16 cellular contexts compared by ENCODE assay signal in genomic region chr11:58641326-58641725, GRCh38. TPM values are rescaled to one million over a fixed set of nuclear protein-coding genes. Genes with fewer than 3 reads are reported as not detected.
DNase-seq lines count a peak whose midpoint lies in the region; ATAC-seq and TF ChIP-seq lines count a peak whose summit lies in the region.
"Had no signal": no experiment of that assay in that cellular context is flagged by ENCODE, and none has a peak within 500 bp of the region (broad histone marks: within the 10 kb centered on the region; RNA-seq: fewer than 3 reads in every experiment).

No MANE protein-coding gene starts in this region.

- intact Hi-C loops in activated CD8-positive, alpha-beta T cell treated with anti-CD3 and anti-CD28 coated beads for 36 hours (cut with micrococcal nuclease): no loop called here
- intact Hi-C loops in CD14-positive monocyte (cut with micrococcal nuclease): no loop called here

- H3K27me3 Mint-ChIP-seq in activated CD8-positive, alpha-beta T cell treated with anti-CD3 and anti-CD28 coated beads for 36 hours: no peaks in the 10 kb centered on the region
- H3K27me3 Mint-ChIP-seq in activated CD8-positive, alpha-beta T cell treated with anti-CD3 and anti-CD28 coated beads, Interleukin-2, amount 10 ng/mL, durations not matched to agents 7 days and 5 days (ENCODE audit: low read depth): no peaks in the 10 kb centered on the region
- no peaks in the 10 kb centered on the region for H3K27me3 Mint-ChIP-seq in activated T-helper 17 cell treated with anti-CD3 and anti-CD28 coated beads, Interleukin-2, amount 50 U/mL, for 72 hours
- H3K27me3 Mint-ChIP-seq in naive thymus-derived CD8-positive, alpha-beta T cell: no peaks in the 10 kb centered on the region
- H3K27me3 Mint-ChIP-seq in CD14-positive monocyte (ENCODE audit: low read depth in 3 of 3): peaks cover 0 to 3% (median 0%) of the 10 kb centered on the region in 3 donors
- H3K27me3 Mint-ChIP-seq in stimulated activated naive CD8-positive, alpha-beta T cell treated with anti-CD3 and anti-CD28 coated beads, Interleukin-15, amount 100 ng/mL, for 72 hours: no peaks in the 10 kb centered on the region
- H3K27me3 Mint-ChIP-seq: CD4-positive, alpha-beta memory T cell had no signal

- CTCF ChIA-PET in activated CD8-positive, alpha-beta T cell treated with anti-CD3 and anti-CD28 coated beads for 36 hours (lab: Charles Lee): interaction anchor here (1.2 to 1.7 kb wide), 6 partner anchors 11 to 74 kb away, joined by 3 to 5 read pairs (median 4); no protein-coding TSS in a partner anchor
- CTCF ChIA-PET in activated CD8-positive, alpha-beta T cell treated with anti-CD3 and anti-CD28 coated beads, Interleukin-2, amount 10 ng/mL, durations not matched to agents 7 days and 5 days (lab: Charles Lee): interaction anchor here (1.2 to 4.0 kb wide), 5 partner anchors 11 to 73 kb away, joined by 4 to 36 read pairs (median 5); no protein-coding TSS in a partner anchor

- no peak for ATAC-seq in activated CD8-positive, alpha-beta T cell treated with anti-CD3 and anti-CD28 coated beads for 36 hours
- no peak for ATAC-seq in activated CD8-positive, alpha-beta T cell treated with anti-CD3 and anti-CD28 coated beads, Interleukin-2, amount 10 ng/mL, durations not matched to agents 7 days and 5 days
- no peak for ATAC-seq in activated T-helper 17 cell treated with anti-CD3 and anti-CD28 coated beads, Interleukin-2, amount 50 U/mL, for 72 hours (replicated peaks)
- ATAC-seq in naive thymus-derived CD8-positive, alpha-beta T cell: no peak
- ATAC-seq in stimulated activated naive CD8-positive, alpha-beta T cell treated with anti-CD3 and anti-CD28 coated beads, Interleukin-15, amount 100 ng/mL, for 72 hours: no peak
- ATAC-seq: Right ventricle myocardium inferior had no signal

- H3K27ac Mint-ChIP-seq in activated CD8-positive, alpha-beta T cell treated with anti-CD3 and anti-CD28 coated beads for 36 hours: peak overlapping the region; percentile 27
- no peak overlapping the region for H3K27ac Mint-ChIP-seq in activated CD8-positive, alpha-beta T cell treated with anti-CD3 and anti-CD28 coated beads, Interleukin-2, amount 10 ng/mL, durations not matched to agents 7 days and 5 days
- peak overlapping the region; percentile 6 for H3K27ac Mint-ChIP-seq in activated T-helper 17 cell treated with anti-CD3 and anti-CD28 coated beads, Interleukin-2, amount 50 U/mL, for 72 hours
- peak overlapping the region in 9 of 10 donors; percentile 53 to 93 (median 85) for H3K27ac Mint-ChIP-seq in naive thymus-derived CD8-positive, alpha-beta T cell
- no peak overlapping the region for H3K27ac Mint-ChIP-seq in CD14-positive monocyte
- no peak overlapping the region for H3K27ac Mint-ChIP-seq in stimulated activated naive CD8-positive, alpha-beta T cell treated with anti-CD3 and anti-CD28 coated beads, Interleukin-15, amount 100 ng/mL, for 72 hours
- H3K27ac Mint-ChIP-seq: B cell had no signal

- no peaks in the 10 kb centered on the region for H3K36me3 Mint-ChIP-seq in activated CD8-positive, alpha-beta T cell treated with anti-CD3 and anti-CD28 coated beads for 36 hours (ENCODE audit: low read depth)
- H3K36me3 Mint-ChIP-seq in activated CD8-positive, alpha-beta T cell treated with anti-CD3 and anti-CD28 coated beads, Interleukin-2, amount 10 ng/mL, durations not matched to agents 7 days and 5 days (ENCODE audit: low read depth): peaks cover 1% of the 10 kb centered on the region
- no peaks in the 10 kb centered on the region for H3K36me3 Mint-ChIP-seq in activated T-helper 17 cell treated with anti-CD3 and anti-CD28 coated beads, Interleukin-2, amount 50 U/mL, for 72 hours (ENCODE audit: low read depth)
- H3K36me3 Mint-ChIP-seq in naive thymus-derived CD8-positive, alpha-beta T cell: peaks cover 0 to 5% (median 3%) of the 10 kb centered on the region in 3 donors
- no peaks in the 10 kb centered on the region for H3K36me3 Mint-ChIP-seq in CD14-positive monocyte

- no peak for TF ChIP-seq CTCF in activated CD8-positive, alpha-beta T cell treated with anti-CD3 and anti-CD28 coated beads for 36 hours (IDR thresholded peaks at IDR 0.05)
- TF ChIP-seq CTCF in CD14-positive monocyte (IDR thresholded peaks at IDR 0.05): no peak

- no peak overlapping the region for H3K4me3 Mint-ChIP-seq in activated CD8-positive, alpha-beta T cell treated with anti-CD3 and anti-CD28 coated beads for 36 hours
- H3K4me3 Mint-ChIP-seq in activated CD8-positive, alpha-beta T cell treated with anti-CD3 and anti-CD28 coated beads, Interleukin-2, amount 10 ng/mL, durations not matched to agents 7 days and 5 days: no peak overlapping the region
- no peak overlapping the region for H3K4me3 Mint-ChIP-seq in activated T-helper 17 cell treated with anti-CD3 and anti-CD28 coated beads, Interleukin-2, amount 50 U/mL, for 72 hours
- H3K4me3 Mint-ChIP-seq in naive thymus-derived CD8-positive, alpha-beta T cell: peak overlapping the region in 1 of 10 donors; percentile 45
- H3K4me3 Mint-ChIP-seq in CD14-positive monocyte: no peak overlapping the region
- H3K4me3 Mint-ChIP-seq in stimulated activated naive CD8-positive, alpha-beta T cell treated with anti-CD3 and anti-CD28 coated beads, Interleukin-15, amount 100 ng/mL, for 72 hours: no peak overlapping the region
- H3K4me3 Mint-ChIP-seq: B cell had no signal

- peaks cover 25% of the 10 kb centered on the region for H3K4me1 Mint-ChIP-seq in activated CD8-positive, alpha-beta T cell treated with anti-CD3 and anti-CD28 coated beads for 36 hours (ENCODE audit: low read depth)
- H3K4me1 Mint-ChIP-seq in activated CD8-positive, alpha-beta T cell treated with anti-CD3 and anti-CD28 coated beads, Interleukin-2, amount 10 ng/mL, durations not matched to agents 7 days and 5 days (ENCODE audit: low read depth): peaks cover 13% of the 10 kb centered on the region
- H3K4me1 Mint-ChIP-seq in activated T-helper 17 cell treated with anti-CD3 and anti-CD28 coated beads, Interleukin-2, amount 50 U/mL, for 72 hours: peaks cover 11% of the 10 kb centered on the region
- H3K4me1 Mint-ChIP-seq in naive thymus-derived CD8-positive, alpha-beta T cell: peaks cover 15 to 33% (median 22%) of the 10 kb centered on the region in 4 donors
- H3K4me1 Mint-ChIP-seq in CD14-positive monocyte: peaks cover 18% of the 10 kb centered on the region
- peaks cover 21% of the 10 kb centered on the region for H3K4me1 Mint-ChIP-seq in stimulated activated naive CD8-positive, alpha-beta T cell treated with anti-CD3 and anti-CD28 coated beads, Interleukin-15, amount 100 ng/mL, for 72 hours

- no peak for DNase-seq in activated CD8-positive, alpha-beta T cell treated with anti-CD3 and anti-CD28 coated beads for 36 hours
- DNase-seq in activated CD8-positive, alpha-beta T cell treated with anti-CD3 and anti-CD28 coated beads, Interleukin-2, amount 10 ng/mL, durations not matched to agents 7 days and 5 days: no peak
- DNase-seq in naive thymus-derived CD8-positive, alpha-beta T cell: no peak
- DNase-seq in CD14-positive monocyte (ENCODE audit: low spot score) (no peak), kidney tubule cell (ENCODE audit: low spot score) (no peak), OCI-M2 (lab: John Stamatoyannopoulos, UW; ENCODE audit: unreplicated experiment) (no peak)
- DNase-seq in stimulated activated naive CD8-positive, alpha-beta T cell treated with anti-CD3 and anti-CD28 coated beads, Interleukin-15, amount 100 ng/mL, for 72 hours: no peak
- DNase-seq: CD4-positive, alpha-beta memory T cell; NCI-H1417 treated with DMSO at 0.1 percent for 48 hours; NCI-H187 treated with DMSO at 0.1 percent for 48 hours; NCI-H226; NCI-H524; Peyer's patch had no signal

- POLR2A ChIA-PET in activated CD8-positive, alpha-beta T cell treated with anti-CD3 and anti-CD28 coated beads for 36 hours (lab: Charles Lee): interaction anchor here (0.6 kb wide), 1 partner anchor 136 kb away, joined by 3 read pairs; no protein-coding TSS in a partner anchor
- POLR2A ChIA-PET in activated CD8-positive, alpha-beta T cell treated with anti-CD3 and anti-CD28 coated beads, Interleukin-2, amount 10 ng/mL, durations not matched to agents 7 days and 5 days (lab: Charles Lee): no interaction called here
- POLR2A ChIA-PET in naive thymus-derived CD8-positive, alpha-beta T cell (lab: Charles Lee): interaction anchor here (1.2 kb wide), 1 partner anchor 111 kb away, joined by 4 read pairs; no protein-coding TSS in a partner anchor

- H3K9me3 Mint-ChIP-seq in activated CD8-positive, alpha-beta T cell treated with anti-CD3 and anti-CD28 coated beads for 36 hours: peaks cover 8% of the 10 kb centered on the region
- no peaks in the 10 kb centered on the region for H3K9me3 Mint-ChIP-seq in activated CD8-positive, alpha-beta T cell treated with anti-CD3 and anti-CD28 coated beads, Interleukin-2, amount 10 ng/mL, durations not matched to agents 7 days and 5 days (ENCODE audit: insufficient read depth)
- H3K9me3 Mint-ChIP-seq in activated T-helper 17 cell treated with anti-CD3 and anti-CD28 coated beads, Interleukin-2, amount 50 U/mL, for 72 hours: no peaks in the 10 kb centered on the region
- peaks cover 0 to 14% (median 5%) of the 10 kb centered on the region in 9 donors for H3K9me3 Mint-ChIP-seq in naive thymus-derived CD8-positive, alpha-beta T cell
- peaks cover 0 to 18% (median 10%) of the 10 kb centered on the region in 7 donors for H3K9me3 Mint-ChIP-seq in CD14-positive monocyte
- peaks cover 3 to 15% of the 10 kb centered on the region in 2 donors for H3K9me3 Mint-ChIP-seq in stimulated activated naive CD8-positive, alpha-beta T cell treated with anti-CD3 and anti-CD28 coated beads, Interleukin-15, amount 100 ng/mL, for 72 hours

RNA-seq across cellular contexts. Expression of gene CNTF, which starts 18.9 kb away (rescaled TPM):
- 1 to 10 TPM; 1.8 to 2.4 TPM for total RNA-seq in activated CD8-positive, alpha-beta T cell treated with anti-CD3 and anti-CD28 coated beads for 36 hours
- total RNA-seq in activated CD8-positive, alpha-beta T cell treated with anti-CD3 and anti-CD28 coated beads, Interleukin-2, amount 10 ng/mL, durations not matched to agents 7 days and 5 days: 1 to 10 TPM; 2.8 to 4.2 TPM
- total RNA-seq in activated T-helper 17 cell treated with anti-CD3 and anti-CD28 coated beads, Interleukin-2, amount 50 U/mL, for 72 hours: 1 to 10 TPM; 4.1 to 5.5 TPM
- total RNA-seq in naive thymus-derived CD8-positive, alpha-beta T cell: 1 to 10 TPM; 2.9 to 3.0 TPM
- polyA plus RNA-seq in naive thymus-derived CD8-positive, alpha-beta T cell: under 1 TPM in 2 of 3 donors, not detected in 1; 0.15 to 0.28 TPM
- not detected for polyA plus RNA-seq in CD14-positive monocyte

Comparison
In these comparisons a context has a peak if more than half of its experiments do, and no peak if none do; other contexts are left out.
1. H3K27ac Mint-ChIP-seq: peak in activated CD8-positive, alpha-beta T cell treated with anti-CD3 and anti-CD28 coated beads for 36 hours (single experiment), activated T-helper 17 cell treated with anti-CD3 and anti-CD28 coated beads, Interleukin-2, amount 50 U/mL, for 72 hours (single experiment) and naive thymus-derived CD8-positive, alpha-beta T cell (9 of 10); none in activated CD8-positive, alpha-beta T cell treated with anti-CD3 and anti-CD28 coated beads, Interleukin-2, amount 10 ng/mL, durations not matched to agents 7 days and 5 days (single experiment), CD14-positive monocyte (0 of 7) and stimulated activated naive CD8-positive, alpha-beta T cell treated with anti-CD3 and anti-CD28 coated beads, Interleukin-15, amount 100 ng/mL, for 72 hours (0 of 2).